Comparison of ENCODE assay signal across 24 cellular contexts in the genomic region with DNA sequence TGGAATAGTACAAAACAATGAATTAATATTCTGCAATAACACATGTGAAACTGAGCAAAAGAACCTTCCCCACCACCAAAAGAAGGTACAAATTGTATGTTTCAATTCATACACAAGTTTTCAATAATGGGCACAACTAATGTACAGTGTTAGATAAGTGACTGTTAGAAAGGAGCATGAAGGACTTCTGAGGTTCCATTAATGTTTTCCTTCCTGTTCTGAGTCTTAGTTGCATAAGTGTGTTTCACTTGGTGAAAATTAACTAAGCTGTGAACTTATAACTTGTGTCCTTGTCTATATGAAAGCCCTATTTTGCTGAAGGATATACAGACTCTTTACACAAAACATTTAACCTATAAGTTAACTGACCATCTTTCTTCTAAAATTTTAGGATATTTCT. TPM values are rescaled to one million over a fixed set of nuclear protein-coding genes. Genes with fewer than 3 reads are reported as not detected.
DNase-seq lines count a peak whose midpoint lies in the region; ATAC-seq, FAIRE-seq and TF ChIP-seq lines count a peak whose summit lies in the region.
"Had no signal": no experiment of that assay in that cellular context is flagged by ENCODE, and none has a peak within 500 bp of the region (broad histone marks: within the 10 kb centered on the region; RNA-seq: fewer than 3 reads in every experiment).

No MANE protein-coding gene starts in this region.

- H3K27me3 Mint-ChIP-seq in Calu3 (ENCODE audit: unreplicated experiment) = no peaks in the 10 kb centered on the region
- H3K27me3 Mint-ChIP-seq: activated CD4-positive, alpha-beta T cell treated with anti-CD3 and anti-CD28 coated beads for 36 hours; activated T-cell treated with anti-CD3 and anti-CD28 coated beads, Interleukin-2, amount 50 U/mL, for 24 hours; naive B cell; stimulated activated naive CD8-positive, alpha-beta T cell treated with anti-CD3 and anti-CD28 coated beads, Interleukin-15, Interleukin-2, amounts not matched to agents 100 ng/mL and 50 ng/mL, for 24 hours had no signal

- peak; percentile 78 for FAIRE-seq in A549 (lab: Jason Lieb, UNC)
- FAIRE-seq: H1 had no signal

- TF ChIP-seq EP300 in A549 (IDR thresholded peaks at IDR 0.05) = no peak

- H3K9me3 ChIP-seq in A549 (no peaks in the 10 kb centered on the region), hepatocyte (ENCODE audit: low read depth) (no peaks in the 10 kb centered on the region)
- H3K9me3 ChIP-seq: SJCRH30, thyroid gland had no signal

- H3K4me1 ChIP-seq in A549 (peaks cover 65% of the 10 kb centered on the region), hepatocyte (ENCODE audit: insufficient read depth) (peaks cover 7% of the 10 kb centered on the region)
- H3K4me1 ChIP-seq: SJCRH30 had no signal

- intact Hi-C loops in Calu3 (cut with micrococcal nuclease; ENCODE audit: unreplicated experiment) = no loop called here

- no peak overlapping the region for H3K4me3 ChIP-seq in A549
- no peak overlapping the region for H3K4me3 ChIP-seq in hepatocyte
- H3K4me3 ChIP-seq: SJCRH30, thyroid gland had no signal

- peaks cover 34% of the 10 kb centered on the region for H3K4me1 Mint-ChIP-seq in Calu3 (ENCODE audit: low read depth, unreplicated experiment)
- H3K4me1 Mint-ChIP-seq: brain had no signal

- H3K9me3 Mint-ChIP-seq in Calu3 (ENCODE audit: low read depth, unreplicated experiment) = no peaks in the 10 kb centered on the region
- H3K9me3 Mint-ChIP-seq: activated T-cell treated with anti-CD3 and anti-CD28 coated beads, Interleukin-2, amount 50 U/mL, for 24 hours; brain; CD4-positive, CD25-positive, alpha-beta regulatory T cell; naive B cell; stimulated activated naive CD8-positive, alpha-beta T cell treated with anti-CD3 and anti-CD28 coated beads, Interleukin-15, Interleukin-2, amounts not matched to agents 100 ng/mL and 50 ng/mL, for 24 hours had no signal

- no peak overlapping the region for H2AFZ ChIP-seq in hepatocyte

- TF ChIP-seq RAD21 in A549 (conservative IDR thresholded peaks at IDR 0.05 in 1 of 2, IDR thresholded peaks at IDR 0.05 in 1 of 2) = no peak

- H4K20me1 ChIP-seq in hepatocyte (ENCODE audit: insufficient read depth, poor library complexity, severe bottlenecking) = no peaks in the 10 kb centered on the region

- H3K27me3 ChIP-seq in hepatocyte = no peaks in the 10 kb centered on the region
- H3K27me3 ChIP-seq: SJCRH30, thyroid gland had no signal

- peak overlapping the region; percentile 87 to 96; a peak in 5 of 6 replicates for H3K27ac ChIP-seq in A549
- peak overlapping the region; percentile 5 for H3K27ac ChIP-seq in hepatocyte
- H3K27ac ChIP-seq: SJCRH30, thyroid gland had no signal

- no peak for TF ChIP-seq CTCF in A549 (IDR thresholded peaks at IDR 0.05)
- no peak for TF ChIP-seq CTCF in Calu3 (IDR thresholded peaks at IDR 0.05; ENCODE audit: unreplicated experiment)
- no peak for TF ChIP-seq CTCF in hepatocyte (IDR thresholded peaks at IDR 0.05; ENCODE audit: poor library complexity)

- BruUV-seq in Calu3 (replicated peaks; lab: Mats Ljungman, UMichigan) = no TSS peak

- H3K79me2 ChIP-seq in hepatocyte = peaks cover 7% of the 10 kb centered on the region

- CTCF ChIA-PET in A549 (lab: Yijun Ruan, JAX) = interaction anchor here (0.7 kb wide), 1 partner anchor 351 kb away, joined by 4 read pairs; no protein-coding TSS in a partner anchor
- CTCF ChIA-PET in Calu3 (lab: Charles Lee) = interaction anchor here (0.9 to 1.3 kb wide), 2 partner anchors 11 to 31 kb away, joined by 3 read pairs; no protein-coding TSS in a partner anchor

- H3K36me3 ChIP-seq in hepatocyte (replicated peaks; ENCODE audit: insufficient read depth, low read depth) = no peaks in the 10 kb centered on the region
- H3K36me3 ChIP-seq: SJCRH30, thyroid gland had no signal

- peaks cover 15% of the 10 kb centered on the region for H3K36me3 Mint-ChIP-seq in Calu3 (ENCODE audit: insufficient read depth, unreplicated experiment)
- H3K36me3 Mint-ChIP-seq: brain; CD4-positive, CD25-positive, alpha-beta regulatory T cell had no signal

- TF ChIP-seq POLR2A in A549 (IDR thresholded peaks at IDR 0.05; ENCODE audit: low read length) = no peak

- H3K4me3 Mint-ChIP-seq in Calu3 (ENCODE audit: low read depth, unreplicated experiment) = no peak overlapping the region
- H3K4me3 Mint-ChIP-seq: activated CD4-positive, alpha-beta T cell treated with anti-CD3 and anti-CD28 coated beads for 36 hours; activated T-cell treated with anti-CD3 and anti-CD28 coated beads, Interleukin-2, amount 50 U/mL, for 24 hours; brain; CD4-positive, CD25-positive, alpha-beta regulatory T cell; naive B cell; stimulated activated naive CD8-positive, alpha-beta T cell treated with anti-CD3 and anti-CD28 coated beads, Interleukin-15, Interleukin-2, amounts not matched to agents 100 ng/mL and 50 ng/mL, for 24 hours had no signal

- H3K27ac Mint-ChIP-seq in Calu3 (ENCODE audit: unreplicated experiment) = peak overlapping the region; percentile 96
- H3K27ac Mint-ChIP-seq: activated CD4-positive, alpha-beta T cell treated with anti-CD3 and anti-CD28 coated beads for 36 hours; activated T-cell treated with anti-CD3 and anti-CD28 coated beads, Interleukin-2, amount 50 U/mL, for 24 hours; brain; CD4-positive, CD25-positive, alpha-beta regulatory T cell; stimulated activated naive CD8-positive, alpha-beta T cell treated with anti-CD3 and anti-CD28 coated beads, Interleukin-15, Interleukin-2, amounts not matched to agents 100 ng/mL and 50 ng/mL, for 24 hours had no signal

- POLR2A ChIA-PET in A549 (lab: Yijun Ruan, JAX) = no interaction called here

- ATAC-seq in A549 (no peak), HG03175 (IDR thresholded peaks at IDR 0.05; ENCODE audit: unreplicated experiment) (peak; percentile 44), HG03025 (IDR thresholded peaks at IDR 0.05; ENCODE audit: low FRiP score, unreplicated experiment) (no peak)
- ATAC-seq: activated CD4-positive, alpha-beta T cell treated with anti-CD3 and anti-CD28 coated beads for 36 hours; left colon had no signal

- no peaks in the 10 kb centered on the region for H3K9me2 ChIP-seq in hepatocyte (replicated peaks; ENCODE audit: insufficient read depth)

- DNase-seq in A549 (ENCODE audit: low read depth in 1 of 2, low spot score in 1 of 2) (no peak), Calu3 (no peak), hepatocyte (ENCODE audit: low spot score) (no peak), NK-92 (lab: John Stamatoyannopoulos, UW; ENCODE audit: unreplicated experiment) (no peak), NCI-H345 (lab: John Stamatoyannopoulos, UW) (no peak)
- no peak for DNase-seq in stimulated activated naive CD4-positive, alpha-beta T cell treated with Interleukin-2 at 50 U/mL for 16 hours (lab: John Stamatoyannopoulos, UW)
- DNase-seq: activated CD4-positive, alpha-beta T cell treated with anti-CD3 and anti-CD28 coated beads for 36 hours; activated T-cell treated with anti-CD3 and anti-CD28 coated beads, Interleukin-2, amount 50 U/mL, for 24 hours; CD4-positive, CD25-positive, alpha-beta regulatory T cell; DMS 273 treated with DMSO at 0.1 percent for 48 hours; left colon; naive B cell; NCI-H1105 treated with DMSO at 0.1 percent for 48 hours; NCI-H2029 treated with DMSO at 0.1 percent for 48 hours; NCI-H226; NCI-H748 treated with DMSO at 0.1 percent for 48 hours; SJCRH30; stimulated activated CD4-positive, alpha-beta T cell treated with anti-CD3 and anti-CD28 coated beads, Interleukin-4, amount 100 ng/mL, for 1 hour; thyroid gland had no signal

- H3K4me2 ChIP-seq in A549 = peak overlapping the region; percentile 81; the same call in 2 of the 3 replicates
- no peak overlapping the region for H3K4me2 ChIP-seq in hepatocyte

TF ChIP-seq in A549, 52 proteins besides CTCF, POLR2A, EP300 and RAD21:
- TF ChIP-seq TFCP2L1 (CRISPR knock-in tag; IDR thresholded peaks at IDR 0.05) = no peak
- TF ChIP-seq CEBPB (IDR thresholded peaks at IDR 0.05) = no peak
- TF ChIP-seq RFX5 (IDR thresholded peaks at IDR 0.05) = no peak
- no peak for TF ChIP-seq KDM5A (IDR thresholded peaks at IDR 0.05)
- no peak for TF ChIP-seq CBX2 (IDR thresholded peaks at IDR 0.05; ENCODE audit: borderline replicate concordance, low read depth)
- no peak for TF ChIP-seq BHLHE40 (IDR thresholded peaks at IDR 0.05; ENCODE audit: low read depth, low read length)
- no peak for TF ChIP-seq HEYL (CRISPR knock-in tag; IDR thresholded peaks at IDR 0.05)
- TF ChIP-seq FOXS1 (CRISPR knock-in tag; IDR thresholded peaks at IDR 0.05) = no peak

RNA-seq across cellular contexts. Expression of a gene that starts 8.2 kb away (rescaled TPM):
- 18.6 and 22.6 TPM in 2 replicates for polyA plus RNA-seq in A549 (2011; rRNA removed)
- 1.7 and 2.0 TPM in 2 replicates for polyA plus RNA-seq in A549 (2012; cell fraction: cytosol; rRNA removed)
- 3.5 and 6.0 TPM in 2 replicates for polyA plus RNA-seq in A549 (2012; cell fraction: nucleus; rRNA removed)
- 4.1 to 4.9 TPM (median 4.7 TPM) in 3 replicates for polyA plus RNA-seq in A549 (2017; fragmentation: RNase III; extraction: RNeasy Plus Mini Kit Qiagen cat#74134 plus additional on column Dnase treatment)
- polyA minus RNA-seq in A549 (2011; rRNA and poly(A)+ RNA removed) = 12.5 and 14.1 TPM in 2 replicates
- 23.3 and 26.0 TPM in 2 replicates for total RNA-seq in Calu3 (2022)
- total RNA-seq in hepatocyte = 11.1 and 16.3 TPM in 2 replicates
- polyA plus RNA-seq in hepatocyte = 9.3 and 9.9 TPM in 2 replicates
- total RNA-seq: SJCRH30 had no signal
